17 cellular contexts compared by ENCODE assay signal in the genomic region with DNA sequence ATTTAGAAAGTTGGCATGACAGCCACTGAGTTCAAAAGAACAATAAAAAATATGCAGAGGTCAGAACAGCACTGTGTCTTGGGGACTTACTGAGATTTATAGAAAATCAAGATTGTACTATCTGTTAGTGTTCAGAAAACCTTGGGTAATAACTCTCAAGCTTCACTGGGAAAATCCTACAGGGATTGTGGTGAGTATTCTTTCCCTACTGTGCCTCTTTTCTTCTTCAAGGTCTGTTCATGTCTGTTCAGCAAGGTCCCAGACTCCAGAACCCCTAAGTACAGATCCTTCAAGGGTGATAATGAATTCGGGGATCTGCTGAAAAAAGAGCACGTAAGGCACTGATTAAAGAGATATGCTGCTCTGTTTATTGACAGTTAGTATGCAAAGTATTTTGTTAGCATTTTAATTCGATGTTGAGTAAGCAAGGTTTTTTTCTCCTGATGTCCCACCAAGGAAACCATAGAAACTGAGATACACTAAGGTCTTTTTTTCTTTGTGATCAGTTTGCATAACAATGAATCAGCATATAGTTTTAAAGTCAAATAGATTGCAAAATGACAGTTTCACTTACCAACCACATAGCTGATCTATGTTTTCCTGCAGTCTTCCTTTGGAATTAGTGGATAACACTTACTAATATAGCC.
DNase-seq lines count a peak whose midpoint lies in the region; ATAC-seq and TF ChIP-seq lines count a peak whose summit lies in the region.
"Had no signal": no experiment of that assay in that cellular context is flagged by ENCODE, and none has a peak within 500 bp of the region (broad histone marks: within the 10 kb centered on the region; RNA-seq: fewer than 3 reads in every experiment).

No MANE protein-coding gene starts in this region.

- in situ Hi-C loops in brain microvascular endothelial cell (cut with HindIII; ENCODE audit: low pct_ligation_motif_present, low sequenced_read_pairs), result no loop called here

- no peak overlapping the region for H3K4me3 ChIP-seq in brain microvascular endothelial cell (ENCODE audit: low read depth, low read length)
- H3K4me3 ChIP-seq in iPS-20b (ENCODE audit: low read length), result peak overlapping the region; percentile 34; the same call in 1 of the 2 replicates
- H3K4me3 ChIP-seq: gastroesophageal sphincter, Peyer's patch, skin epidermis had no signal

- H3K27me3 Mint-ChIP-seq in HFFc6 (ENCODE audit: insufficient read depth), result no peaks in the 10 kb centered on the region

- peaks cover 56% of the 10 kb centered on the region for H3K4me1 Mint-ChIP-seq in HFFc6 (ENCODE audit: low read depth)
- H3K4me1 Mint-ChIP-seq: nephron had no signal

- no peaks in the 10 kb centered on the region for H3K9me3 ChIP-seq in iPS-20b (ENCODE audit: insufficient read depth, low read depth, low read length)
- H3K9me3 ChIP-seq: gastroesophageal sphincter, Peyer's patch had no signal

- peaks cover 4% of the 10 kb centered on the region for H3K36me3 Mint-ChIP-seq in HFFc6 (ENCODE audit: low read depth)

- no peaks in the 10 kb centered on the region for H3K27me3 ChIP-seq in brain microvascular endothelial cell (replicated peaks)
- no peaks in the 10 kb centered on the region for H3K27me3 ChIP-seq in iPS-20b (ENCODE audit: insufficient read depth, low read length)
- H3K27me3 ChIP-seq: gastroesophageal sphincter, Peyer's patch had no signal

- H3K36me3 ChIP-seq in brain microvascular endothelial cell (replicated peaks), result no peaks in the 10 kb centered on the region
- no peaks in the 10 kb centered on the region for H3K36me3 ChIP-seq in iPS-20b (ENCODE audit: insufficient read depth, low read depth, low read length)
- H3K36me3 ChIP-seq: gastroesophageal sphincter, Peyer's patch had no signal

- peak overlapping the region; percentile 87 for H3K27ac Mint-ChIP-seq in HFFc6
- H3K27ac Mint-ChIP-seq: activated CD4-positive, alpha-beta memory T cell treated with anti-CD3 and anti-CD28 coated beads, Interleukin-2, amount 10 ng/mL, durations not matched to agents 7 days and 5 days; nephron had no signal

- H3K4me3 Mint-ChIP-seq in HFFc6, result peak overlapping the region; percentile 60
- H3K4me3 Mint-ChIP-seq: activated CD4-positive, alpha-beta memory T cell treated with anti-CD3 and anti-CD28 coated beads, Interleukin-2, amount 10 ng/mL, durations not matched to agents 7 days and 5 days; nephron had no signal

- no peaks in the 10 kb centered on the region for H3K9me3 Mint-ChIP-seq in HFFc6
- H3K9me3 Mint-ChIP-seq: nephron had no signal

- DNase-seq in A172 (ENCODE audit: low spot score) (peak; percentile 1), HFFc6 (peak; percentile 73), brain microvascular endothelial cell (peak; percentile 35), COR-L47 (lab: John Stamatoyannopoulos, UW) (no peak)
- DNase-seq in stimulated activated CD4-positive, alpha-beta T cell treated with anti-CD3 and anti-CD28 coated beads, Interleukin-2, amount 100 ng/mL, for 48 hours, result no peak
- DNase-seq: activated CD4-positive, alpha-beta memory T cell treated with anti-CD3 and anti-CD28 coated beads, Interleukin-2, amount 10 ng/mL, durations not matched to agents 7 days and 5 days; activated gamma-delta T cell; DND-41; left cardiac atrium; Peyer's patch; T-helper 9 cell had no signal

- peak overlapping the region; percentile 97 for H3K27ac ChIP-seq in brain microvascular endothelial cell
- H3K27ac ChIP-seq in iPS-20b (ENCODE audit: low read length), result no peak overlapping the region
- H3K27ac ChIP-seq: gastroesophageal sphincter, Peyer's patch had no signal

- H3K4me1 ChIP-seq in iPS-20b (ENCODE audit: insufficient read depth, low read length), result peaks cover 28% of the 10 kb centered on the region
- H3K4me1 ChIP-seq: gastroesophageal sphincter had no signal

- no peak for ATAC-seq in GM21367 (IDR thresholded peaks at IDR 0.05; ENCODE audit: unreplicated experiment)
- no peak for ATAC-seq in HG03159 (IDR thresholded peaks at IDR 0.05; ENCODE audit: unreplicated experiment)
- ATAC-seq: gastroesophageal sphincter had no signal

- no peak overlapping the region for H3K9ac ChIP-seq in iPS-20b (ENCODE audit: low read depth, low read length)

- no peak for TF ChIP-seq CTCF in HFFc6 (IDR thresholded peaks at IDR 0.05)
- TF ChIP-seq CTCF in brain microvascular endothelial cell (IDR thresholded peaks at IDR 0.05; ENCODE audit: low read depth, low read length, missing control alignments), result no peak

Comparison
In these comparisons a context has a peak if more than half of its experiments do, and no peak if none do; other contexts are left out.
1. DNase-seq: peak in A172 (single experiment), HFFc6 (single experiment) and brain microvascular endothelial cell (single experiment); none in COR-L47 (single experiment) and stimulated activated CD4-positive, alpha-beta T cell treated with anti-CD3 and anti-CD28 coated beads, Interleukin-2, amount 100 ng/mL, for 48 hours (0 of 2).